Comparison of ENCODE assay signal across 24 cellular contexts in genomic region chr16:85364323-85365040, GRCh38.
DNase-seq lines count a peak whose midpoint lies in the region; ATAC-seq and TF ChIP-seq lines count a peak whose summit lies in the region.
"Had no signal": no experiment of that assay in that cellular context is flagged by ENCODE, and none has a peak within 500 bp of the region (broad histone marks: within the 10 kb centered on the region; RNA-seq: fewer than 3 reads in every experiment).

No MANE protein-coding gene starts in this region.

- H3K9me3 ChIP-seq in BLaER1: no peaks in the 10 kb centered on the region
- peaks cover 0 to 3% of the 10 kb centered on the region in 2 donors for H3K9me3 ChIP-seq in esophagus (ENCODE audit: control insufficient read depth in 2 of 2, insufficient read depth in 1 of 2, low read depth in 1 of 2, low read length in 1 of 2)
- H3K9me3 ChIP-seq: ovary, SJCRH30 had no signal

- DNase-seq in WTC11 (ENCODE audit: low spot score) (no peak), osteocyte (ENCODE audit: extremely low spot score, unreplicated experiment) (no peak), DMS153 (lab: John Stamatoyannopoulos, UW) (no peak), NCI-H446 (lab: John Stamatoyannopoulos, UW) (no peak), GM13977 (ENCODE audit: low spot score) (no peak)
- no peak for DNase-seq in activated CD4-positive, alpha-beta memory T cell treated with anti-CD3 and anti-CD28 coated beads for 36 hours
- DNase-seq: activated CD4-positive, alpha-beta T cell treated with anti-CD3 and anti-CD28 coated beads, Interleukin-2, amount 50 U/mL, for 48 hours; activated naive CD4-positive, alpha-beta T cell; CD4-positive, CD25-positive, alpha-beta regulatory T cell; foreskin melanocyte; hypothalamus; KBM-7; NCI-H774; ovary; SJCRH30; stimulated activated CD8-positive, alpha-beta memory T cell treated with anti-CD3 and anti-CD28 coated beads, Interleukin-4, amount 100 ng/mL, for 48 hours; substantia nigra; T-helper 17 cell had no signal

- WGBS in esophagus, 2 donors: 76 to 85% methylated on average over 21 of the region's 21 CpGs

- H3K9me3 Mint-ChIP-seq in WTC11 (peaks cover 7% of the 10 kb centered on the region), osteocyte (ENCODE audit: unreplicated experiment) (no peaks in the 10 kb centered on the region)
- H3K9me3 Mint-ChIP-seq in activated CD4-positive, alpha-beta memory T cell treated with anti-CD3 and anti-CD28 coated beads for 36 hours: no peaks in the 10 kb centered on the region

- H3K27me3 ChIP-seq in BLaER1 (no peaks in the 10 kb centered on the region), esophagus (ENCODE audit: control insufficient read depth in 1 of 2, insufficient read depth in 2 of 2, low read length in 2 of 2) (no peaks in the 10 kb centered on the region)
- H3K27me3 ChIP-seq: ovary, right atrium auricular region, SJCRH30 had no signal

- H3K4me3 ChIP-seq in BLaER1 (no peak overlapping the region), esophagus (ENCODE audit: low read depth in 1 of 2, low read length in 2 of 2) (no peak overlapping the region)
- H3K4me3 ChIP-seq: GM12878, GM23338, lung, ovary, right atrium auricular region, SJCRH30 had no signal

- H3K27ac ChIP-seq in BLaER1: peak overlapping the region; percentile 69
- H3K27ac ChIP-seq in esophagus (ENCODE audit: low read depth in 2 of 2, low read length in 1 of 2): peak overlapping the region; percentile 40 to 54
- H3K27ac ChIP-seq: ovary, right atrium auricular region, SJCRH30 had no signal

- H3K4me1 Mint-ChIP-seq in WTC11 (peaks cover 23% of the 10 kb centered on the region), osteocyte (ENCODE audit: unreplicated experiment) (peaks cover 79% of the 10 kb centered on the region)
- no peaks in the 10 kb centered on the region for H3K4me1 Mint-ChIP-seq in activated CD4-positive, alpha-beta memory T cell treated with anti-CD3 and anti-CD28 coated beads for 36 hours (ENCODE audit: low read depth)
- H3K4me1 Mint-ChIP-seq: CD4-positive, CD25-positive, alpha-beta regulatory T cell had no signal

- peaks cover 12% of the 10 kb centered on the region for H3K27me3 Mint-ChIP-seq in WTC11 (ENCODE audit: low read depth)
- no peaks in the 10 kb centered on the region for H3K27me3 Mint-ChIP-seq in osteocyte (ENCODE audit: unreplicated experiment)
- no peaks in the 10 kb centered on the region for H3K27me3 Mint-ChIP-seq in activated CD4-positive, alpha-beta memory T cell treated with anti-CD3 and anti-CD28 coated beads for 36 hours
- H3K27me3 Mint-ChIP-seq: CD4-positive, CD25-positive, alpha-beta regulatory T cell had no signal

- peak overlapping the region; percentile 81 for H3K4me2 ChIP-seq in BLaER1
- H3K4me2 ChIP-seq: GM23338 had no signal

- H3K36me3 ChIP-seq in BLaER1 (no peaks in the 10 kb centered on the region), esophagus (ENCODE audit: control insufficient read depth in 2 of 2, insufficient read depth in 2 of 2, low read length in 1 of 2) (no peaks in the 10 kb centered on the region)
- H3K36me3 ChIP-seq: ovary, right atrium auricular region, SJCRH30 had no signal

- TF ChIP-seq CTCF in WTC11 (IDR thresholded peaks at IDR 0.05) (no peak), osteocyte (IDR thresholded peaks at IDR 0.05) (no peak), GM13977 (IDR thresholded peaks at IDR 0.05; ENCODE audit: extremely low read depth, insufficient read depth, missing control alignments) (no peak)

- ATAC-seq in WTC11: no peak
- ATAC-seq: T-helper 17 cell had no signal

- H3K27ac Mint-ChIP-seq in WTC11 (peak overlapping the region; percentile 65; the same call in 1 of the 2 replicates), osteocyte (ENCODE audit: unreplicated experiment) (peak overlapping the region; percentile 95)
- no peak overlapping the region for H3K27ac Mint-ChIP-seq in activated CD4-positive, alpha-beta memory T cell treated with anti-CD3 and anti-CD28 coated beads for 36 hours
- H3K27ac Mint-ChIP-seq: GM23338, T-helper 17 cell had no signal

- intact Hi-C loops in activated CD4-positive, alpha-beta memory T cell treated with anti-CD3 and anti-CD28 coated beads for 36 hours (cut with micrococcal nuclease): no loop called here

- H3K4me1 ChIP-seq in BLaER1: peaks cover 78% of the 10 kb centered on the region
- peaks cover 12 to 43% of the 10 kb centered on the region in 2 donors for H3K4me1 ChIP-seq in esophagus (ENCODE audit: control insufficient read depth in 2 of 2, insufficient read depth in 2 of 2, low read length in 1 of 2)

- H4K20me1 ChIP-seq in BLaER1: peaks cover 11% of the 10 kb centered on the region

- H3K36me3 Mint-ChIP-seq in WTC11: peaks cover 12% of the 10 kb centered on the region
- no peaks in the 10 kb centered on the region for H3K36me3 Mint-ChIP-seq in osteocyte (ENCODE audit: unreplicated experiment)
- H3K36me3 Mint-ChIP-seq in activated CD4-positive, alpha-beta memory T cell treated with anti-CD3 and anti-CD28 coated beads for 36 hours: no peaks in the 10 kb centered on the region
- H3K36me3 Mint-ChIP-seq: CD4-positive, CD25-positive, alpha-beta regulatory T cell had no signal

- H3K4me3 Mint-ChIP-seq in WTC11 (no peak overlapping the region), osteocyte (ENCODE audit: unreplicated experiment) (no peak overlapping the region)
- H3K4me3 Mint-ChIP-seq in activated CD4-positive, alpha-beta memory T cell treated with anti-CD3 and anti-CD28 coated beads for 36 hours: no peak overlapping the region
- H3K4me3 Mint-ChIP-seq: CD4-positive, CD25-positive, alpha-beta regulatory T cell; GM23338; T-helper 17 cell had no signal

- POLR2A ChIA-PET in WTC11 (lab: Charles Lee): no interaction called here
- POLR2A ChIA-PET in activated CD4-positive, alpha-beta memory T cell treated with anti-CD3 and anti-CD28 coated beads for 36 hours (lab: Charles Lee): no interaction called here

- CTCF ChIA-PET in WTC11 (lab: Charles Lee): interaction anchor here (1.0 to 3.2 kb wide), 10 partner anchors 12 to 250 kb away, joined by 3 to 16 read pairs (median 6); no protein-coding TSS in a partner anchor
- CTCF ChIA-PET in activated CD4-positive, alpha-beta memory T cell treated with anti-CD3 and anti-CD28 coated beads for 36 hours (lab: Charles Lee): interaction anchor here (0.5 kb wide), 1 partner anchor 199 kb away, joined by 3 read pairs; no protein-coding TSS in a partner anchor

- H3K9ac ChIP-seq in BLaER1: peak overlapping the region; percentile 39; the same call in 1 of the 2 replicates

- in situ Hi-C loops in GM13977 (cut with MboI; ENCODE audit: low pct_unique_long_range_greater_than_20kb, low sequenced_read_pairs, unreplicated experiment): no loop called here

TF ChIP-seq in WTC11, 78 proteins besides CTCF, POLR2A, EP300 and RAD21 (continues in another document):
- TF ChIP-seq KAT7 (CRISPR knock-in tag; IDR thresholded peaks at IDR 0.05; ENCODE audit: borderline replicate concordance) (no peak), NR1H2 (CRISPR knock-in tag; IDR thresholded peaks at IDR 0.05) (no peak), JUN (CRISPR knock-in tag; IDR thresholded peaks at IDR 0.05) (no peak), ZNF232 (CRISPR knock-in tag; IDR thresholded peaks at IDR 0.05) (no peak), FOXP1 (CRISPR knock-in tag; IDR thresholded peaks at IDR 0.05; ENCODE audit: borderline replicate concordance) (no peak), ARID4B (CRISPR knock-in tag; IDR thresholded peaks at IDR 0.05; ENCODE audit: borderline replicate concordance) (no peak)
